In the genomic region with DNA sequence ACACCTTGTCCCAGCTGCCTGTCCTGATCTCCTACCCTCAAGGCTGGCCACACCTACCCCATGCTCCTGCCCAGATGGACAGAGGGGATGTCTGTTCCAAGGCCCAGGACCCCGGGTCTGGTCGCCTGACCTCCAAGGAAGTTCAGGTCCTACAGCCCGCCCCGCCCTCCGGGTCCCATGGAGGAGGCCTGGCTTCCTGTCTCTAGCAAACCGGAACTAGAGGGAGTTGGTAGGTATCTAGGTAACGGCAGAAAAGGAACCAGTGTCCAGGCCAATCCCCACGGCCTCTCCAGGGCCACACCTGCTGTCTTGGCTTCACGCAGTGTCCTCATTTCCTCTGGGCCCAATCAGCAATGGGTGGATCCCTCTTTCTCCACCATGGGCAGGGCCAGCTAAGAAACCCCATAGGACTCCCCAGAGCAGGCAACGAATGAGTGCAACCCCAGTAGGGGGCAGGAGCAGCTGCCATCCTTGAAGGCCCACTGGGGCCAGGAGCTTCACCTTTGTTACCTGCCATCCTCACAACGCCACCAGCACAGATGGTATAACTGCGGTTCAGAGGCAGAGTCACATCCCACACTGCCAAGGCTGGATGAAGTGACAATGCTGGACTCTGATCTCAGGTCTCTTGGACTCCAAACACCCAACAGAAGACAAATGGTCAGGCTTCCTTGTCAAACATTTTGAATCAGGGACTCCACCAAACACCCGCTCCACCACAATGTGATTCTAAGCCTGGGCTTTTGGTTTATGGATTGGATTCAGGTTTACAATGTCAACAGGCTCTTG, we compare ENCODE assay signal across 1 cellular context.
TF ChIP-seq lines count a peak whose summit lies in the region.

No MANE protein-coding gene starts in this region.

TF ChIP-seq in GM12878, 131 proteins besides CTCF, POLR2A, EP300 and RAD21:
- TF ChIP-seq YY1 (IDR thresholded peaks at IDR 0.05; ENCODE audit: low read depth, low read length) = 0 out of 2 replicates have a peak, but pooled peaks have one; percentile 10
- no peak for TF ChIP-seq BMI1 (IDR thresholded peaks at IDR 0.05; ENCODE audit: borderline replicate concordance)
